In genomic region chr1:112955678-112956502, GRCh38 we compare ENCODE assay signal across 8 cellular contexts. TPM values are rescaled to one million over a fixed set of nuclear protein-coding genes. Genes with fewer than 3 reads are reported as not detected.
DNase-seq lines count a peak whose midpoint lies in the region; ATAC-seq and FAIRE-seq lines count a peak whose summit lies in the region.

SLC16A1 (minus strand) TSS chr1:112956196; CDS start chr1:112929308, 26,888 bp downstream.

- peak; percentile 88 for FAIRE-seq in urothelium cell line (lab: Jason Lieb, UNC)

- no peaks in the 10 kb centered on the region for H3K9me3 Mint-ChIP-seq in T-helper 1 cell treated with Interleukin-12 subunit alpha and Interleukin-12 subunit beta and Interleukin-4 antibody, amounts not matched to agents 30 μg/mL and 1 μg/mL, for 36 hours

- peak within 1 kb of the TSS; percentile 89 for H3K4me3 Mint-ChIP-seq in T-helper 1 cell treated with Interleukin-12 subunit alpha and Interleukin-12 subunit beta and Interleukin-4 antibody, amounts not matched to agents 30 μg/mL and 1 μg/mL, for 36 hours

- intact Hi-C loops in left ventricle myocardium superior (cut with micrococcal nuclease) = loop anchor here (10.0 kb wide), 1 partner anchor 51 kb away; no protein-coding TSS in a partner anchor

- DNase-seq in NCI-H1694 treated with DMSO at 0.1 percent for 48 hours (lab: John Stamatoyannopoulos, UW) (peak; percentile 91), amygdala (lab: John Stamatoyannopoulos, UW) (peak; percentile 67 to 97 (median 90)), left ventricle myocardium superior (peak; percentile 97), pulmonary artery endothelial cell (ENCODE audit: low read depth, low spot score) (peak; percentile 78), urothelium cell line (ENCODE audit: low spot score) (peak; percentile 98)

- H3K4me1 Mint-ChIP-seq in T-helper 1 cell treated with Interleukin-12 subunit alpha and Interleukin-12 subunit beta and Interleukin-4 antibody, amounts not matched to agents 30 μg/mL and 1 μg/mL, for 36 hours (ENCODE audit: low read depth) = peaks cover 44% of the 10 kb centered on the region

- H3K27me3 Mint-ChIP-seq in T-helper 1 cell treated with Interleukin-12 subunit alpha and Interleukin-12 subunit beta and Interleukin-4 antibody, amounts not matched to agents 30 μg/mL and 1 μg/mL, for 36 hours (ENCODE audit: low read depth) = no peaks in the 10 kb centered on the region

- ATAC-seq in GM18502 (IDR thresholded peaks at IDR 0.05; ENCODE audit: poor library complexity, unreplicated experiment) = peak; percentile 70
- peak; percentile 68 for ATAC-seq in HG02943 (IDR thresholded peaks at IDR 0.05; ENCODE audit: low read depth, unreplicated experiment)
- ATAC-seq in left ventricle myocardium superior = peak; percentile 96

- H3K36me3 Mint-ChIP-seq in T-helper 1 cell treated with Interleukin-12 subunit alpha and Interleukin-12 subunit beta and Interleukin-4 antibody, amounts not matched to agents 30 μg/mL and 1 μg/mL, for 36 hours (ENCODE audit: low read depth) = peaks cover 17% of the 10 kb centered on the region

- H3K27ac Mint-ChIP-seq in T-helper 1 cell treated with Interleukin-12 subunit alpha and Interleukin-12 subunit beta and Interleukin-4 antibody, amounts not matched to agents 30 μg/mL and 1 μg/mL, for 36 hours = peak within 1 kb of the TSS; percentile 87

RNA-seq across cellular contexts. Expression of gene SLC16A1, which starts in this region (rescaled TPM):
- 123 TPM for total RNA-seq in left ventricle myocardium superior
- total RNA-seq in pulmonary artery endothelial cell = 144 and 164 TPM in 2 replicates

Comparison
In these comparisons a context has a peak if more than half of its experiments do, and no peak if none do; other contexts are left out.
1. Peak in every context shown above with its lines: DNase-seq and ATAC-seq.